ENCODE assay signal across 20 cellular contexts in genomic region chr15:65258863-65259262, GRCh38. TPM values are rescaled to one million over a fixed set of nuclear protein-coding genes. Genes with fewer than 3 reads are reported as not detected.
DNase-seq lines count a peak whose midpoint lies in the region; TF ChIP-seq lines count a peak whose summit lies in the region.
"Had no signal": no experiment of that assay in that cellular context is flagged by ENCODE, and none has a peak within 500 bp of the region (broad histone marks: within the 10 kb centered on the region; RNA-seq: fewer than 3 reads in every experiment).

No MANE protein-coding gene starts in this region.

- no peak for TF ChIP-seq POLR2A in tibial nerve (IDR thresholded peaks at IDR 0.05)

- no peak overlapping the region for H3K4me3 Mint-ChIP-seq in activated CD4-positive, alpha-beta T cell treated with anti-CD3 and anti-CD28 coated beads, Interleukin-2, amount 10 ng/mL, durations not matched to agents 24 days and 14 days
- H3K4me3 Mint-ChIP-seq: activated naive CD4-positive, alpha-beta T cell treated with anti-CD3 and anti-CD28 coated beads for 36 hours; natural killer cell treated with Interleukin-12 subunit alpha and Interleukin-12 subunit beta and Interleukin-15 and Interleukin-18, amount 100 ng/mL, for 72 hours; stimulated activated naive CD8-positive, alpha-beta T cell treated with anti-CD3 and anti-CD28 coated beads, Interleukin-15, Interleukin-2, amounts not matched to agents 100 ng/mL and 50 ng/mL, for 24 hours had no signal

- H3K36me3 ChIP-seq in GM23248 (ENCODE audit: low read depth) (no peaks in the 10 kb centered on the region), mucosa of rectum (ENCODE audit: control insufficient read depth in 2 of 2, insufficient read depth in 2 of 2, low read length in 2 of 2) (peaks cover 16 to 31% of the 10 kb centered on the region in 2 donors), tibial nerve (peaks cover 0 to 77% (median 10%) of the 10 kb centered on the region in 3 donors)

- H3K79me2 ChIP-seq in GM23248 (ENCODE audit: insufficient read depth): no peaks in the 10 kb centered on the region

- H3K4me2 ChIP-seq in GM23248 (ENCODE audit: unreplicated experiment): no peak overlapping the region
- H3K4me2 ChIP-seq: BLaER1 treated with 17β-estradiol and CSF1 and Interleukin-3, amounts not matched to agents 10 nM and 100 nM had no signal

- H3K27ac Mint-ChIP-seq in activated CD4-positive, alpha-beta T cell treated with anti-CD3 and anti-CD28 coated beads, Interleukin-2, amount 10 ng/mL, durations not matched to agents 24 days and 14 days: no peak overlapping the region
- H3K27ac Mint-ChIP-seq: activated naive CD4-positive, alpha-beta T cell treated with anti-CD3 and anti-CD28 coated beads for 36 hours; natural killer cell treated with Interleukin-12 subunit alpha and Interleukin-12 subunit beta and Interleukin-15 and Interleukin-18, amount 100 ng/mL, for 72 hours; stimulated activated naive CD8-positive, alpha-beta T cell treated with anti-CD3 and anti-CD28 coated beads, Interleukin-15, Interleukin-2, amounts not matched to agents 100 ng/mL and 50 ng/mL, for 24 hours had no signal

- TF ChIP-seq CTCF in fibroblast of villous mesenchyme (IDR thresholded peaks at IDR 0.05; ENCODE audit: insufficient read depth, low read depth, low read length): peak; percentile 4
- no peak for TF ChIP-seq CTCF in tibial nerve (IDR thresholded peaks at IDR 0.05)

- H2AFZ ChIP-seq in GM23248: no peak overlapping the region

- no peaks in the 10 kb centered on the region for H3K4me1 Mint-ChIP-seq in activated CD4-positive, alpha-beta T cell treated with anti-CD3 and anti-CD28 coated beads, Interleukin-2, amount 10 ng/mL, durations not matched to agents 24 days and 14 days

- H3K27me3 ChIP-seq in GM23248 (replicated peaks; ENCODE audit: insufficient read depth) (no peaks in the 10 kb centered on the region), mucosa of rectum (ENCODE audit: control insufficient read depth in 2 of 2, insufficient read depth in 2 of 2, low read length in 2 of 2) (no peaks in the 10 kb centered on the region), tibial nerve (no peaks in the 10 kb centered on the region)
- H3K27me3 ChIP-seq: BLaER1 treated with 17β-estradiol and CSF1 and Interleukin-3, amounts not matched to agents 10 nM and 100 nM had no signal

- no peaks in the 10 kb centered on the region for H4K20me1 ChIP-seq in GM23248 (ENCODE audit: insufficient read depth)

- H3F3A ChIP-seq in GM23248 (ENCODE audit: insufficient read depth): peaks cover 6% of the 10 kb centered on the region; the same call in 1 of the 2 replicates

- in situ Hi-C loops in GM23248 (cut with MboI): no loop called here

- peak in 1 of 2 donors; percentile 30 for TF ChIP-seq EP300 in tibial nerve (IDR thresholded peaks at IDR 0.05)

- no peak overlapping the region for H3K27ac ChIP-seq in GM23248
- peak overlapping the region; percentile 64 to 70 for H3K27ac ChIP-seq in mucosa of rectum (ENCODE audit: low read depth in 2 of 2, low read length in 2 of 2)
- peak overlapping the region in 3 of 4 donors; percentile 58 to 77 (median 73) for H3K27ac ChIP-seq in tibial nerve
- H3K27ac ChIP-seq: BLaER1 treated with 17β-estradiol and CSF1 and Interleukin-3, amounts not matched to agents 10 nM and 100 nM had no signal

- H3K4me3 ChIP-seq in GM23248 (no peak overlapping the region), fibroblast of villous mesenchyme (ENCODE audit: low read depth, low read length) (no peak overlapping the region), mucosa of rectum (ENCODE audit: low read length in 2 of 2) (no peak overlapping the region), tibial nerve (no peak overlapping the region)
- H3K4me3 ChIP-seq: BLaER1 treated with 17β-estradiol and CSF1 and Interleukin-3, amounts not matched to agents 10 nM and 100 nM had no signal

- no peak overlapping the region for H3K9ac ChIP-seq in GM23248
- H3K9ac ChIP-seq in mucosa of rectum (ENCODE audit: low read depth in 1 of 2, low read length in 2 of 2): no peak overlapping the region

- 45 to 59% methylated on average over 3 of the region's 3 CpGs for WGBS in GM23248 (ENCODE audit: low coverage in 1 of 2, low lambda C conversion rate in 2 of 2, missing lambda C conversion rate in 2 of 2), 2 experiments
- WGBS in tibial nerve, 2 donors: 56 to 72% methylated on average over 3 of the region's 3 CpGs

- no peaks in the 10 kb centered on the region for H3K9me3 ChIP-seq in GM23248 (ENCODE audit: low read depth)
- H3K9me3 ChIP-seq in mucosa of rectum (ENCODE audit: control insufficient read depth in 2 of 2, low read length in 2 of 2): no peaks in the 10 kb centered on the region
- no peaks in the 10 kb centered on the region for H3K9me3 ChIP-seq in tibial nerve
- H3K9me3 ChIP-seq: BLaER1 treated with 17β-estradiol and CSF1 and Interleukin-3, amounts not matched to agents 10 nM and 100 nM had no signal

- DNase-seq in GM23248: peak; percentile 18
- DNase-seq in fibroblast of villous mesenchyme (ENCODE audit: low read depth): peak; percentile 93
- no peak for DNase-seq in tibial nerve (ENCODE audit: low spot score in 2 of 2)
- DNase-seq in NCI-H146 treated with DMSO at 0.1 percent for 48 hours (lab: John Stamatoyannopoulos, UW; ENCODE audit: unreplicated experiment): no peak
- no peak for DNase-seq in activated CD4-positive, alpha-beta T cell treated with anti-CD3 and anti-CD28 coated beads, Interleukin-2, amount 10 ng/mL, durations not matched to agents 24 days and 14 days
- no peak for DNase-seq in NCI-H82 treated with DMSO at 0.1 percent for 48 hours (lab: John Stamatoyannopoulos, UW; ENCODE audit: unreplicated experiment)
- DNase-seq in KG1 (lab: John Stamatoyannopoulos, UW): no peak
- DNase-seq: activated CD4-positive, CD25-positive, alpha-beta regulatory T cell; activated CD8-positive, alpha-beta memory T cell treated with anti-CD3 and anti-CD28 coated beads, Interleukin-2, amount 50 U/mL, for 48 hours; activated naive CD4-positive, alpha-beta T cell treated with anti-CD3 and anti-CD28 coated beads for 36 hours; caudate nucleus; DMS79; glutamatergic neuron; NCI-H2081 treated with DMSO at 0.1 percent for 48 hours; small intestine; T-helper 1 cell had no signal

- intact Hi-C loops in activated CD4-positive, alpha-beta T cell treated with anti-CD3 and anti-CD28 coated beads, Interleukin-2, amount 10 ng/mL, durations not matched to agents 24 days and 14 days (cut with micrococcal nuclease): no loop called here

- peaks cover 33% of the 10 kb centered on the region for H3K36me3 Mint-ChIP-seq in activated CD4-positive, alpha-beta T cell treated with anti-CD3 and anti-CD28 coated beads, Interleukin-2, amount 10 ng/mL, durations not matched to agents 24 days and 14 days (ENCODE audit: low read depth)

- H3K27me3 Mint-ChIP-seq in activated CD4-positive, alpha-beta T cell treated with anti-CD3 and anti-CD28 coated beads, Interleukin-2, amount 10 ng/mL, durations not matched to agents 24 days and 14 days: no peaks in the 10 kb centered on the region
- H3K27me3 Mint-ChIP-seq: natural killer cell treated with Interleukin-12 subunit alpha and Interleukin-12 subunit beta and Interleukin-15 and Interleukin-18, amount 100 ng/mL, for 72 hours; stimulated activated naive CD8-positive, alpha-beta T cell treated with anti-CD3 and anti-CD28 coated beads, Interleukin-15, Interleukin-2, amounts not matched to agents 100 ng/mL and 50 ng/mL, for 24 hours had no signal

- H3K9me2 ChIP-seq in GM23248 (ENCODE audit: insufficient read depth): no peaks in the 10 kb centered on the region

- H3K4me1 ChIP-seq in GM23248 (ENCODE audit: insufficient read depth) (peaks cover 6% of the 10 kb centered on the region; the same call in 1 of the 2 replicates), mucosa of rectum (ENCODE audit: control insufficient read depth in 2 of 2, insufficient read depth in 2 of 2, low read length in 2 of 2) (peaks cover 6 to 12% of the 10 kb centered on the region in 2 donors), tibial nerve (peaks cover 0 to 26% (median 3%) of the 10 kb centered on the region in 4 donors)
- H3K4me1 ChIP-seq: BLaER1 treated with 17β-estradiol and CSF1 and Interleukin-3, amounts not matched to agents 10 nM and 100 nM had no signal

- H3K9me3 Mint-ChIP-seq in activated CD4-positive, alpha-beta T cell treated with anti-CD3 and anti-CD28 coated beads, Interleukin-2, amount 10 ng/mL, durations not matched to agents 24 days and 14 days: no peaks in the 10 kb centered on the region
- H3K9me3 Mint-ChIP-seq: activated naive CD4-positive, alpha-beta T cell treated with anti-CD3 and anti-CD28 coated beads for 36 hours; natural killer cell treated with Interleukin-12 subunit alpha and Interleukin-12 subunit beta and Interleukin-15 and Interleukin-18, amount 100 ng/mL, for 72 hours; stimulated activated naive CD8-positive, alpha-beta T cell treated with anti-CD3 and anti-CD28 coated beads, Interleukin-15, Interleukin-2, amounts not matched to agents 100 ng/mL and 50 ng/mL, for 24 hours had no signal

RNA-seq across cellular contexts. Expression of gene PARP16, which starts 27.8 kb away (rescaled TPM):
- 3.8 and 5.6 TPM in 2 replicates for total RNA-seq in GM23248 (2014; rRNA removed; shearing (Covaris generic))
- 7.1 and 7.7 TPM in 2 replicates for polyA plus RNA-seq in GM23248 (2016; fragmentation: Nextera tagmentation; extraction: Ambion mirVana)
- total RNA-seq in fibroblast of villous mesenchyme: 3.0 and 4.5 TPM in 2 replicates
- 10 to 100 TPM in 3 of 4 donors, 1 to 10 TPM in 1; 5.9 to 15.5 (median 12.1) TPM for total RNA-seq in tibial nerve
- 11.7 TPM in 2 replicates for total RNA-seq in activated CD4-positive, alpha-beta T cell treated with anti-CD3 and anti-CD28 coated beads, Interleukin-2, amount 10 ng/mL, durations not matched to agents 24 days and 14 days

RNA-seq across cellular contexts. Expression of gene RNU5A-1, which starts 37.0 kb away (rescaled TPM):
- total RNA-seq in GM23248 (2014; rRNA removed; shearing (Covaris generic)): not detected in 2 replicates
- not detected in 2 replicates for polyA plus RNA-seq in GM23248 (2016; fragmentation: Nextera tagmentation; extraction: Ambion mirVana)
- not detected in 2 replicates for total RNA-seq in fibroblast of villous mesenchyme
- total RNA-seq in tibial nerve: not detected
- total RNA-seq in activated CD4-positive, alpha-beta T cell treated with anti-CD3 and anti-CD28 coated beads, Interleukin-2, amount 10 ng/mL, durations not matched to agents 24 days and 14 days: not detected in 2 replicates
- total RNA-seq: activated naive CD4-positive, alpha-beta T cell treated with anti-CD3 and anti-CD28 coated beads for 36 hours; natural killer cell treated with Interleukin-12 subunit alpha and Interleukin-12 subunit beta and Interleukin-15 and Interleukin-18, amount 100 ng/mL, for 72 hours had no signal
- polyA plus RNA-seq: small intestine had no signal

RNA-seq across cellular contexts. Expression of gene RNU5B-1, which starts 45.6 kb away (rescaled TPM):
- not detected in 2 replicates for total RNA-seq in GM23248 (2014; rRNA removed; shearing (Covaris generic))
- not detected in 2 replicates for polyA plus RNA-seq in GM23248 (2016; fragmentation: Nextera tagmentation; extraction: Ambion mirVana)
- not detected in 2 replicates for total RNA-seq in fibroblast of villous mesenchyme
- not detected for total RNA-seq in tibial nerve
- total RNA-seq in activated CD4-positive, alpha-beta T cell treated with anti-CD3 and anti-CD28 coated beads, Interleukin-2, amount 10 ng/mL, durations not matched to agents 24 days and 14 days: not detected in 2 replicates
- total RNA-seq: activated naive CD4-positive, alpha-beta T cell treated with anti-CD3 and anti-CD28 coated beads for 36 hours; natural killer cell treated with Interleukin-12 subunit alpha and Interleukin-12 subunit beta and Interleukin-15 and Interleukin-18, amount 100 ng/mL, for 72 hours had no signal
- polyA plus RNA-seq: small intestine had no signal

RNA-seq across cellular contexts. Expression of gene CILP, which starts 47.6 kb away (rescaled TPM):
- total RNA-seq in GM23248 (2014; rRNA removed; shearing (Covaris generic)): under 0.01 and 0.11 TPM in 2 replicates
- 0.09 TPM in 1 of 2 replicates, not detected in the other for polyA plus RNA-seq in GM23248 (2016; fragmentation: Nextera tagmentation; extraction: Ambion mirVana)
- total RNA-seq in fibroblast of villous mesenchyme: under 0.01 TPM in 2 replicates
- total RNA-seq in tibial nerve: 100 to 1,000 TPM in 1 of 4 donors, 10 to 100 TPM in 2, 1 to 10 TPM in 1; 7.8 to 209 (median 55.5) TPM
- 0.02 TPM in 2 replicates for total RNA-seq in activated CD4-positive, alpha-beta T cell treated with anti-CD3 and anti-CD28 coated beads, Interleukin-2, amount 10 ng/mL, durations not matched to agents 24 days and 14 days
- total RNA-seq: activated naive CD4-positive, alpha-beta T cell treated with anti-CD3 and anti-CD28 coated beads for 36 hours had no signal

Comparison
In these comparisons a context has a peak if more than half of its experiments do, and no peak if none do; other contexts are left out.
1. DNase-seq: peak in GM23248 (single experiment) and fibroblast of villous mesenchyme (single experiment); none in tibial nerve (0 of 2), NCI-H146 treated with DMSO at 0.1 percent for 48 hours (single experiment), activated CD4-positive, alpha-beta T cell treated with anti-CD3 and anti-CD28 coated beads, Interleukin-2, amount 10 ng/mL, durations not matched to agents 24 days and 14 days (single experiment), NCI-H82 treated with DMSO at 0.1 percent for 48 hours (single experiment) and KG1 (single experiment).